2 cellular contexts compared by ENCODE assay signal in the genomic region with DNA sequence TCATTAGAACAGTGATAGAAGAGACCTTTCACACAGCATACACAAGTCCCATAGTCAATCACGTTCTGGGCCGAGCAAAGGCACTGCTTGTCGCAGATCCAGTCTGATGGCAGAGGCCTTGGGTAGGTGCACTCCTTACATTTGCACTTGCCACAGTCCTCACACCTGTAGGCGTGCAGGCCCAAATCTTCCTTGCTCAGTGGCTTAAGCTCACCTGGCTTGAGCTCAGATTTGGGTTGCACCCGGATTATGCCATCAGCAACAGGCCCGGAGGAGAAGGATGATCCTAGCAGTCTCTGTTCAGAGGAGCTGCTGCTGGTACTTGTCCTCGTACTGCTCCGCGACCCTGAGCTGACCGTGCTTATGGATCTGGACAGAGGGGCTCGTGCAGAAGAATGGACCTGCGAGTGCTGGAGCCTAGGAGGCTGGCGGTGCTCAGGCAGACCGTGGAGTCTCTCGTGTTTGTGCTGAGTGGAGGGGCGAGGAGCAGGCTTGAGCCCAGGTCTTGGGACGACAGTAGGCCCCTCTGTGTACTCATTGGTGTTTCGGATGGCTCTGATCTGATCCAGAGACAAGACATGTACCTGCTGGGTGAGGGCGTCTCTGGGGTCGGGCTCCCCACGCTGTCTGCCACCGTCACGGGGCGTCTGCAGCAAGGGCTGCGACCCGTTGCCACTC.
TF ChIP-seq lines count a peak whose summit lies in the region.

No MANE protein-coding gene starts in this region.

TF ChIP-seq in IMR-90, 13 proteins besides CTCF, POLR2A, EP300 and RAD21 (continued from another document):
- no peak for TF ChIP-seq MAFK (IDR thresholded peaks at IDR 0.05; ENCODE audit: low read depth, low read length)
- TF ChIP-seq SMC3 (IDR thresholded peaks at IDR 0.05; ENCODE audit: low read depth, low read length) = no peak
- no peak for TF ChIP-seq CHD1 (IDR thresholded peaks at IDR 0.05; ENCODE audit: low read depth, low read length)
- TF ChIP-seq RCOR1 (IDR thresholded peaks at IDR 0.05; ENCODE audit: insufficient replicate concordance, low read length) = no peak
- no peak for TF ChIP-seq CEBPB (IDR thresholded peaks at IDR 0.05; ENCODE audit: low read depth, low read length)
- TF ChIP-seq, protein P1, sequence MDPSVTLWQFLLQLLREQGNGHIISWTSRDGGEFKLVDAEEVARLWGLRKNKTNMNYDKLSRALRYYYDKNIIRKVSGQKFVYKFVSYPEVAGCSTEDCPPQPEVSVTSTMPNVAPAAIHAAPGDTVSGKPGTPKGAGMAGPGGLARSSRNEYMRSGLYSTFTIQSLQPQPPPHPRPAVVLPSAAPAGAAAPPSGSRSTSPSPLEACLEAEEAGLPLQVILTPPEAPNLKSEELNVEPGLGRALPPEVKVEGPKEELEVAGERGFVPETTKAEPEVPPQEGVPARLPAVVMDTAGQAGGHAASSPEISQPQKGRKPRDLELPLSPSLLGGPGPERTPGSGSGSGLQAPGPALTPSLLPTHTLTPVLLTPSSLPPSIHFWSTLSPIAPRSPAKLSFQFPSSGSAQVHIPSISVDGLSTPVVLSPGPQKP (IDR thresholded peaks at IDR 0.05; ENCODE audit: borderline replicate concordance, low read depth, low read length) = no peak
- TF ChIP-seq, protein P2, sequence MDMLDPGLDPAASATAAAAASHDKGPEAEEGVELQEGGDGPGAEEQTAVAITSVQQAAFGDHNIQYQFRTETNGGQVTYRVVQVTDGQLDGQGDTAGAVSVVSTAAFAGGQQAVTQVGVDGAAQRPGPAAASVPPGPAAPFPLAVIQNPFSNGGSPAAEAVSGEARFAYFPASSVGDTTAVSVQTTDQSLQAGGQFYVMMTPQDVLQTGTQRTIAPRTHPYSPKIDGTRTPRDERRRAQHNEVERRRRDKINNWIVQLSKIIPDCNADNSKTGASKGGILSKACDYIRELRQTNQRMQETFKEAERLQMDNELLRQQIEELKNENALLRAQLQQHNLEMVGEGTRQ (IDR thresholded peaks at IDR 0.05; ENCODE audit: low read depth, low read length) = no peak
- no peak for TF ChIP-seq FOS (IDR thresholded peaks at IDR 0.05; ENCODE audit: low read depth, low read length)

TF ChIP-seq in liver, 16 proteins besides CTCF, POLR2A, EP300 and RAD21 (continued from another document):
- TF ChIP-seq, protein P3, sequence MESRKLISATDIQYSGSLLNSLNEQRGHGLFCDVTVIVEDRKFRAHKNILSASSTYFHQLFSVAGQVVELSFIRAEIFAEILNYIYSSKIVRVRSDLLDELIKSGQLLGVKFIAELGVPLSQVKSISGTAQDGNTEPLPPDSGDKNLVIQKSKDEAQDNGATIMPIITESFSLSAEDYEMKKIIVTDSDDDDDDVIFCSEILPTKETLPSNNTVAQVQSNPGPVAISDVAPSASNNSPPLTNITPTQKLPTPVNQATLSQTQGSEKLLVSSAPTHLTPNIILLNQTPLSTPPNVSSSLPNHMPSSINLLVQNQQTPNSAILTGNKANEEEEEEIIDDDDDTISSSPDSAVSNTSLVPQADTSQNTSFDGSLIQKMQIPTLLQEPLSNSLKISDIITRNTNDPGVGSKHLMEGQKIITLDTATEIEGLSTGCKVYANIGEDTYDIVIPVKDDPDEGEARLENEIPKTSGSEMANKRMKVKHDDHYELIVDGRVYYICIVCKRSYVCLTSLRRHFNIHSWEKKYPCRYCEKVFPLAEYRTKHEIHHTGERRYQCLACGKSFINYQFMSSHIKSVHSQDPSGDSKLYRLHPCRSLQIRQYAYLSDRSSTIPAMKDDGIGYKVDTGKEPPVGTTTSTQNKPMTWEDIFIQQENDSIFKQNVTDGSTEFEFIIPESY (IDR thresholded peaks at IDR 0.05) = no peak
- TF ChIP-seq HNF4G (IDR thresholded peaks at IDR 0.05) = no peak
- no peak for TF ChIP-seq TAF1 (conservative IDR thresholded peaks at IDR 0.05)
- no peak for TF ChIP-seq FOXA1 (IDR thresholded peaks at IDR 0.05)
- TF ChIP-seq GABPA (IDR thresholded peaks at IDR 0.05 in 1 of 2, conservative IDR thresholded peaks at IDR 0.05 in 1 of 2) = no peak
- TF ChIP-seq JUND (IDR thresholded peaks at IDR 0.05) = no peak
- TF ChIP-seq, protein P4, sequence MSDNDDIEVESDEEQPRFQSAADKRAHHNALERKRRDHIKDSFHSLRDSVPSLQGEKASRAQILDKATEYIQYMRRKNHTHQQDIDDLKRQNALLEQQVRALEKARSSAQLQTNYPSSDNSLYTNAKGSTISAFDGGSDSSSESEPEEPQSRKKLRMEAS (IDR thresholded peaks at IDR 0.05) = no peak
- TF ChIP-seq HNF4A (conservative IDR thresholded peaks at IDR 0.05) = no peak
- TF ChIP-seq, protein P5, sequence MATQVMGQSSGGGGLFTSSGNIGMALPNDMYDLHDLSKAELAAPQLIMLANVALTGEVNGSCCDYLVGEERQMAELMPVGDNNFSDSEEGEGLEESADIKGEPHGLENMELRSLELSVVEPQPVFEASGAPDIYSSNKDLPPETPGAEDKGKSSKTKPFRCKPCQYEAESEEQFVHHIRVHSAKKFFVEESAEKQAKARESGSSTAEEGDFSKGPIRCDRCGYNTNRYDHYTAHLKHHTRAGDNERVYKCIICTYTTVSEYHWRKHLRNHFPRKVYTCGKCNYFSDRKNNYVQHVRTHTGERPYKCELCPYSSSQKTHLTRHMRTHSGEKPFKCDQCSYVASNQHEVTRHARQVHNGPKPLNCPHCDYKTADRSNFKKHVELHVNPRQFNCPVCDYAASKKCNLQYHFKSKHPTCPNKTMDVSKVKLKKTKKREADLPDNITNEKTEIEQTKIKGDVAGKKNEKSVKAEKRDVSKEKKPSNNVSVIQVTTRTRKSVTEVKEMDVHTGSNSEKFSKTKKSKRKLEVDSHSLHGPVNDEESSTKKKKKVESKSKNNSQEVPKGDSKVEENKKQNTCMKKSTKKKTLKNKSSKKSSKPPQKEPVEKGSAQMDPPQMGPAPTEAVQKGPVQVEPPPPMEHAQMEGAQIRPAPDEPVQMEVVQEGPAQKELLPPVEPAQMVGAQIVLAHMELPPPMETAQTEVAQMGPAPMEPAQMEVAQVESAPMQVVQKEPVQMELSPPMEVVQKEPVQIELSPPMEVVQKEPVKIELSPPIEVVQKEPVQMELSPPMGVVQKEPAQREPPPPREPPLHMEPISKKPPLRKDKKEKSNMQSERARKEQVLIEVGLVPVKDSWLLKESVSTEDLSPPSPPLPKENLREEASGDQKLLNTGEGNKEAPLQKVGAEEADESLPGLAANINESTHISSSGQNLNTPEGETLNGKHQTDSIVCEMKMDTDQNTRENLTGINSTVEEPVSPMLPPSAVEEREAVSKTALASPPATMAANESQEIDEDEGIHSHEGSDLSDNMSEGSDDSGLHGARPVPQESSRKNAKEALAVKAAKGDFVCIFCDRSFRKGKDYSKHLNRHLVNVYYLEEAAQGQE (IDR thresholded peaks at IDR 0.05) = no peak
- no peak for TF ChIP-seq RXRA (IDR thresholded peaks at IDR 0.05)
- no peak for TF ChIP-seq NR2F2 (IDR thresholded peaks at IDR 0.05)
- TF ChIP-seq EGR1 (IDR thresholded peaks at IDR 0.05; ENCODE audit: low read depth in 2 of 2) = no peak
- TF ChIP-seq FOXA2 (IDR thresholded peaks at IDR 0.05) = no peak
- no peak for TF ChIP-seq SP1 (IDR thresholded peaks at IDR 0.05)
- no peak for TF ChIP-seq YY1 (IDR thresholded peaks at IDR 0.05)
TF ChIP-seq in liver: peak in this region for 0.
